23 cellular contexts compared by ENCODE assay signal in genomic region chr13:19742651-19743050, GRCh38. TPM values are rescaled to one million over a fixed set of nuclear protein-coding genes. Genes with fewer than 3 reads are reported as not detected.
DNase-seq lines count a peak whose midpoint lies in the region; ATAC-seq, FAIRE-seq and TF ChIP-seq lines count a peak whose summit lies in the region.
"Had no signal": no experiment of that assay in that cellular context is flagged by ENCODE, and none has a peak within 500 bp of the region (broad histone marks: within the 10 kb centered on the region; RNA-seq: fewer than 3 reads in every experiment).

No MANE protein-coding gene starts in this region.

- no peak overlapping the region for H2BK15ac ChIP-seq in H1 (ENCODE audit: low read length)

- H3K4ac ChIP-seq in H1 (replicated peaks; ENCODE audit: insufficient read length, low read depth, low read length), result no peak overlapping the region

- peak overlapping the region; percentile 35; the same call in 1 of the 2 replicates for H2BK5ac ChIP-seq in H1 (ENCODE audit: low read depth, low read length)

- no peak overlapping the region for H2BK20ac ChIP-seq in H1 (ENCODE audit: low read length)

- no peak overlapping the region for H3K23ac ChIP-seq in H1 (ENCODE audit: insufficient read length)

- peak; percentile 83 for FAIRE-seq in H1 (lab: Jason Lieb, UNC)
- FAIRE-seq: GM12878 had no signal

- no peak overlapping the region; the same call in 1 of the 2 replicates for H2AK5ac ChIP-seq in H1 (ENCODE audit: low read depth, low read length)

- WGBS in H1 (ENCODE audit: extremely low coverage in 1 of 2, insufficient coverage in 1 of 2, insufficient read length in 1 of 2, insufficient replicate concordance in 2 of 2, low coverage in 1 of 2, low lambda C conversion rate in 2 of 2, missing lambda C conversion rate in 1 of 2), 2 experiments, result 84% methylated on average over 5 of the region's 5 CpGs; no CpG with 5 or more reads in 1 of the 2 experiments
- 88% methylated on average over 5 of the region's 5 CpGs for WGBS in hepatocyte (ENCODE audit: low lambda C conversion rate, missing lambda C conversion rate)

- no peaks in the 10 kb centered on the region for H3K23me2 ChIP-seq in H1 (ENCODE audit: low read depth, low read length)

- H3K9me3 ChIP-seq in H1 (ENCODE audit: insufficient read depth in 2 of 2, low read depth in 1 of 2, low read length in 1 of 2) (no peaks in the 10 kb centered on the region), hepatocyte (ENCODE audit: low read depth) (no peaks in the 10 kb centered on the region)

- peaks cover 15% of the 10 kb centered on the region for H3K4me1 Mint-ChIP-seq in activated T-cell treated with anti-CD3 and anti-CD28 coated beads, Interleukin-2, amount 50 U/mL, for 24 hours (ENCODE audit: low read depth)
- peaks cover 8% of the 10 kb centered on the region for H3K4me1 Mint-ChIP-seq in activated T-cell treated with anti-CD3 and anti-CD28 coated beads, Interleukin-2, amount 50 U/mL, for 4 hours (ENCODE audit: low read depth)
- no peaks in the 10 kb centered on the region for H3K4me1 Mint-ChIP-seq in mesothelial cell of epicardium
- peaks cover 5% of the 10 kb centered on the region for H3K4me1 Mint-ChIP-seq in activated CD8-positive, alpha-beta memory T cell treated with anti-CD3 and anti-CD28 coated beads, Interleukin-2, amount 10 ng/mL, durations not matched to agents 7 days and 5 days

- no peak overlapping the region for H3K18ac ChIP-seq in H1 (ENCODE audit: extremely low read depth, low read length)

- no peak for TF ChIP-seq RAD21 in H1 (IDR thresholded peaks at IDR 0.05 in 1 of 2, conservative IDR thresholded peaks at IDR 0.05 in 1 of 2; ENCODE audit: low read depth in 2 of 2, low read length in 2 of 2)

- H4K20me1 ChIP-seq in H1 (replicated peaks in 1 of 2; ENCODE audit: control insufficient read depth in 1 of 2, insufficient read depth in 2 of 2, low read length in 2 of 2), result peaks cover 2 to 4% of the 10 kb centered on the region in 2 experiments
- H4K20me1 ChIP-seq in hepatocyte (ENCODE audit: insufficient read depth, poor library complexity, severe bottlenecking), result peaks cover 33% of the 10 kb centered on the region

- H3K27ac Mint-ChIP-seq in activated T-cell treated with anti-CD3 and anti-CD28 coated beads, Interleukin-2, amount 50 U/mL, for 24 hours, result peak overlapping the region; percentile 2
- H3K27ac Mint-ChIP-seq in mesothelial cell of epicardium, result peak overlapping the region; percentile 37
- H3K27ac Mint-ChIP-seq in activated CD8-positive, alpha-beta memory T cell treated with anti-CD3 and anti-CD28 coated beads, Interleukin-2, amount 10 ng/mL, durations not matched to agents 7 days and 5 days, result no peak overlapping the region

- no peak overlapping the region for H4K8ac ChIP-seq in H1 (ENCODE audit: extremely low read depth, insufficient read depth, low read length)

- CTCF ChIA-PET in H1 (lab: Charles Lee; ENCODE audit: partially characterized antibody), result interaction anchor here (0.8 to 1.9 kb wide), 2 partner anchors 10 to 16 kb away, joined by 4 read pairs; no protein-coding TSS in a partner anchor
- CTCF ChIA-PET in activated CD8-positive, alpha-beta memory T cell treated with anti-CD3 and anti-CD28 coated beads, Interleukin-2, amount 10 ng/mL, durations not matched to agents 7 days and 5 days (lab: Charles Lee), result no interaction called here

- no peaks in the 10 kb centered on the region for H3K79me1 ChIP-seq in H1 (ENCODE audit: low read depth, low read length)

- H2AFZ ChIP-seq in H1 (ENCODE audit: low read length) (no peak overlapping the region), hepatocyte (no peak overlapping the region)

- H3K79me2 ChIP-seq in H1 (ENCODE audit: control insufficient read depth in 1 of 2, insufficient read depth in 2 of 2, low read length in 2 of 2) (peaks cover 0 to 81% of the 10 kb centered on the region in 2 experiments; a peak in 2 of 4 replicates), hepatocyte (peaks cover 87% of the 10 kb centered on the region)

- no peak overlapping the region for H3K4me3 ChIP-seq in H1 (ENCODE audit: extremely low read depth in 1 of 4, insufficient read depth in 2 of 4, low read depth in 3 of 4, low read length in 4 of 4)
- H3K4me3 ChIP-seq in hepatocyte, result no peak overlapping the region
- H3K4me3 ChIP-seq: GM12878, SK-N-MC had no signal

- no peak for TF ChIP-seq POLR2A in H1 (IDR thresholded peaks at IDR 0.05; ENCODE audit: control extremely low read depth in 1 of 2, low read depth in 2 of 2, low read length in 2 of 2)

- H3K27ac ChIP-seq in H1 (ENCODE audit: low read depth, low read length) (peak overlapping the region; percentile 36; the same call in 1 of the 2 replicates), hepatocyte (no peak overlapping the region)
- H3K27ac ChIP-seq: C4-2B, RWPE1, SK-N-MC had no signal

- no peak overlapping the region for H3K4me3 Mint-ChIP-seq in activated T-cell treated with anti-CD3 and anti-CD28 coated beads, Interleukin-2, amount 50 U/mL, for 24 hours
- no peak overlapping the region for H3K4me3 Mint-ChIP-seq in activated T-cell treated with anti-CD3 and anti-CD28 coated beads, Interleukin-2, amount 50 U/mL, for 4 hours
- H3K4me3 Mint-ChIP-seq in mesothelial cell of epicardium, result no peak overlapping the region
- H3K4me3 Mint-ChIP-seq in activated CD8-positive, alpha-beta memory T cell treated with anti-CD3 and anti-CD28 coated beads, Interleukin-2, amount 10 ng/mL, durations not matched to agents 7 days and 5 days, result no peak overlapping the region

- no peak for ATAC-seq in activated T-cell treated with anti-CD3 and anti-CD28 coated beads, Interleukin-2, amount 50 U/mL, for 4 hours
- ATAC-seq in HG03280 (IDR thresholded peaks at IDR 0.05; ENCODE audit: unreplicated experiment), result no peak
- no peak for ATAC-seq in activated CD8-positive, alpha-beta memory T cell treated with anti-CD3 and anti-CD28 coated beads, Interleukin-2, amount 10 ng/mL, durations not matched to agents 7 days and 5 days
- ATAC-seq: GM12878, HCT116 had no signal

- no peak overlapping the region for H4K5ac ChIP-seq in H1 (ENCODE audit: insufficient read length, low read depth, low read length)

- peaks cover 0 to 2% (median 0%) of the 10 kb centered on the region in 4 experiments; a peak in 2 of 7 replicates for H3K4me1 ChIP-seq in H1 (replicated peaks in 1 of 4; ENCODE audit: control insufficient read depth in 3 of 4, insufficient read depth in 4 of 4, low read length in 3 of 4)
- H3K4me1 ChIP-seq in hepatocyte (ENCODE audit: insufficient read depth), result no peaks in the 10 kb centered on the region

- no peak overlapping the region for H2BK120ac ChIP-seq in H1 (replicated peaks; ENCODE audit: low read depth, low read length)

- H3K36me3 ChIP-seq in H1 (ENCODE audit: control insufficient read depth in 2 of 4, insufficient read depth in 4 of 4, low read length in 3 of 4), result peaks cover 0 to 46% (median 8%) of the 10 kb centered on the region in 4 experiments; a peak in 6 of 8 replicates
- no peaks in the 10 kb centered on the region for H3K36me3 ChIP-seq in hepatocyte (replicated peaks; ENCODE audit: insufficient read depth, low read depth)

- H4K91ac ChIP-seq in H1 (replicated peaks; ENCODE audit: insufficient read length, low read length), result no peak overlapping the region

- no peaks in the 10 kb centered on the region for H3K27me3 ChIP-seq in H1 (replicated peaks in 1 of 4; ENCODE audit: control insufficient read depth in 3 of 4, extremely low read depth in 1 of 4, insufficient read depth in 3 of 4, low read length in 3 of 4)
- no peaks in the 10 kb centered on the region for H3K27me3 ChIP-seq in hepatocyte

- POLR2A ChIA-PET in H1 (lab: Charles Lee; ENCODE audit: partially characterized antibody), result interaction anchor here (0.8 to 1.2 kb wide), 2 partner anchors 15 to 121 kb away, joined by 3 to 4 read pairs; partner anchors contain the start of gene ZMYM5

- H3K4me2 ChIP-seq in H1 (ENCODE audit: insufficient read depth in 1 of 2, low read depth in 2 of 2, low read length in 2 of 2) (no peak overlapping the region), hepatocyte (no peak overlapping the region)

- H3K56ac ChIP-seq in H1 (replicated peaks; ENCODE audit: insufficient read length, low read depth, low read length), result no peak overlapping the region

- no peaks in the 10 kb centered on the region for H3K9me2 ChIP-seq in hepatocyte (replicated peaks; ENCODE audit: insufficient read depth)

- DNase-seq in activated T-cell treated with anti-CD3 and anti-CD28 coated beads, Interleukin-2, amount 50 U/mL, for 24 hours, result no peak
- no peak for DNase-seq in activated T-cell treated with anti-CD3 and anti-CD28 coated beads, Interleukin-2, amount 50 U/mL, for 4 hours
- DNase-seq in H1 (ENCODE audit: low read depth in 1 of 2, low spot score in 2 of 2), result no peak
- DNase-seq in mesothelial cell of epicardium (ENCODE audit: low spot score in 2 of 2, unreplicated experiment in 2 of 2), result no peak
- DNase-seq in AG08396 (ENCODE audit: low spot score), result no peak
- no peak for DNase-seq in hepatocyte (ENCODE audit: low spot score)
- DNase-seq in activated CD8-positive, alpha-beta memory T cell treated with anti-CD3 and anti-CD28 coated beads, Interleukin-2, amount 10 ng/mL, durations not matched to agents 7 days and 5 days, result no peak
- DNase-seq: 8988T, Kasumi-1, NCI-H1417 treated with DMSO at 0.1 percent for 48 hours, NCI-H187 treated with DMSO at 0.1 percent for 48 hours, NCI-H2107, NCI-H2227 treated with DMSO at 0.1 percent for 48 hours, NCI-H510A, NCI-H748 treated with DMSO at 0.1 percent for 48 hours, SHP77 treated with DMSO at 0.1 percent for 48 hours, SW 1271 had no signal

- H3K9ac ChIP-seq in H1 (replicated peaks in 1 of 4; ENCODE audit: extremely low read depth in 1 of 4, low read depth in 3 of 4, low read length in 3 of 4), result no peak overlapping the region

- TF ChIP-seq CTCF in H1 (IDR thresholded peaks at IDR 0.05; ENCODE audit: control extremely low read depth in 1 of 3, insufficient read depth in 1 of 3, low read depth in 1 of 3, low read length in 3 of 3) (no peak), mesothelial cell of epicardium (IDR thresholded peaks at IDR 0.05; ENCODE audit: unreplicated experiment) (no peak), hepatocyte (IDR thresholded peaks at IDR 0.05; ENCODE audit: poor library complexity) (no peak)

- H3K36me3 Mint-ChIP-seq in activated T-cell treated with anti-CD3 and anti-CD28 coated beads, Interleukin-2, amount 50 U/mL, for 24 hours (ENCODE audit: low read depth), result peaks cover 80% of the 10 kb centered on the region
- peaks cover 24% of the 10 kb centered on the region for H3K36me3 Mint-ChIP-seq in activated T-cell treated with anti-CD3 and anti-CD28 coated beads, Interleukin-2, amount 50 U/mL, for 4 hours (ENCODE audit: insufficient read depth)
- H3K36me3 Mint-ChIP-seq in mesothelial cell of epicardium, result peaks cover 24% of the 10 kb centered on the region
- H3K36me3 Mint-ChIP-seq in activated CD8-positive, alpha-beta memory T cell treated with anti-CD3 and anti-CD28 coated beads, Interleukin-2, amount 10 ng/mL, durations not matched to agents 7 days and 5 days, result peaks cover 37% of the 10 kb centered on the region

- no peak for TF ChIP-seq EP300 in H1 (IDR thresholded peaks at IDR 0.05; ENCODE audit: borderline replicate concordance in 1 of 2, low read depth in 2 of 2, low read length in 2 of 2)

- no peak overlapping the region for H2BK12ac ChIP-seq in H1 (ENCODE audit: low read depth, low read length)

- H3K27me3 Mint-ChIP-seq in activated T-cell treated with anti-CD3 and anti-CD28 coated beads, Interleukin-2, amount 50 U/mL, for 24 hours, result no peaks in the 10 kb centered on the region
- no peaks in the 10 kb centered on the region for H3K27me3 Mint-ChIP-seq in activated T-cell treated with anti-CD3 and anti-CD28 coated beads, Interleukin-2, amount 50 U/mL, for 4 hours (ENCODE audit: low read depth)
- no peaks in the 10 kb centered on the region for H3K27me3 Mint-ChIP-seq in mesothelial cell of epicardium (ENCODE audit: low read depth)
- H3K27me3 Mint-ChIP-seq in activated CD8-positive, alpha-beta memory T cell treated with anti-CD3 and anti-CD28 coated beads, Interleukin-2, amount 10 ng/mL, durations not matched to agents 7 days and 5 days, result no peaks in the 10 kb centered on the region

- no peak overlapping the region for H3K14ac ChIP-seq in H1 (ENCODE audit: insufficient read length)

- no peaks in the 10 kb centered on the region for H3K9me3 Mint-ChIP-seq in activated T-cell treated with anti-CD3 and anti-CD28 coated beads, Interleukin-2, amount 50 U/mL, for 24 hours
- no peaks in the 10 kb centered on the region for H3K9me3 Mint-ChIP-seq in activated T-cell treated with anti-CD3 and anti-CD28 coated beads, Interleukin-2, amount 50 U/mL, for 4 hours
- H3K9me3 Mint-ChIP-seq in mesothelial cell of epicardium, result no peaks in the 10 kb centered on the region
- no peaks in the 10 kb centered on the region for H3K9me3 Mint-ChIP-seq in activated CD8-positive, alpha-beta memory T cell treated with anti-CD3 and anti-CD28 coated beads, Interleukin-2, amount 10 ng/mL, durations not matched to agents 7 days and 5 days (ENCODE audit: low read depth)

RNA-seq across cellular contexts. Expression of gene PSPC1, which starts 40.1 kb away (rescaled TPM):
- total RNA-seq in activated T-cell treated with anti-CD3 and anti-CD28 coated beads, Interleukin-2, amount 50 U/mL, for 4 hours, result 10 to 100 TPM; 75.9 to 80.0 (median 75.9) TPM
- 97.4 and 98.2 TPM in 2 replicates for total RNA-seq in H1 (2021; fragmentation: NEBNext Ultra II Directional; extraction: Animal tissue kit (Norgen Biotek cat#: 25700))
- polyA plus RNA-seq in H1 (2011; rRNA removed), result 46.8 and 53.4 TPM in 2 replicates
- 60.1 TPM for polyA plus RNA-seq in H1 (2011; cell fraction: cytosol; rRNA removed)
- polyA plus RNA-seq in H1 (2011; cell fraction: nucleus; rRNA removed), result 64.5 TPM
- polyA plus RNA-seq in H1 (2012, experiment 1 of 2), result 53.3 to 94.7 TPM (median 77.4 TPM) in 4 replicates
- polyA plus RNA-seq in H1 (2012, experiment 2 of 2), result 7.6 TPM
- 75.1 TPM for polyA plus RNA-seq in H1 (2013, experiment 1 of 2)
- polyA plus RNA-seq in H1 (2013, experiment 2 of 2), result 77.4 TPM
- 90.5 and 95.5 TPM in 2 replicates for polyA minus RNA-seq in H1 (2011; rRNA and poly(A)+ RNA removed)
- polyA minus RNA-seq in H1 (2011; cell fraction: cytosol; rRNA and poly(A)+ RNA removed), result 40.8 TPM
- polyA minus RNA-seq in H1 (2011; cell fraction: nucleus; rRNA and poly(A)+ RNA removed), result 172 TPM
- total RNA-seq in mesothelial cell of epicardium, result 85.1 to 86.7 TPM (median 85.8 TPM) in 3 replicates
- total RNA-seq in hepatocyte, result 56.7 and 62.6 TPM in 2 replicates
- 26.5 and 30.7 TPM in 2 replicates for polyA plus RNA-seq in hepatocyte
- 100 to 1,000 TPM in 1 of 2 experiments, 10 to 100 TPM in 1; 81.6 to 101 TPM for total RNA-seq in activated CD8-positive, alpha-beta memory T cell treated with anti-CD3 and anti-CD28 coated beads, Interleukin-2, amount 10 ng/mL, durations not matched to agents 7 days and 5 days
